Comparison of ENCODE assay signal across 8 cellular contexts in the genomic region with DNA sequence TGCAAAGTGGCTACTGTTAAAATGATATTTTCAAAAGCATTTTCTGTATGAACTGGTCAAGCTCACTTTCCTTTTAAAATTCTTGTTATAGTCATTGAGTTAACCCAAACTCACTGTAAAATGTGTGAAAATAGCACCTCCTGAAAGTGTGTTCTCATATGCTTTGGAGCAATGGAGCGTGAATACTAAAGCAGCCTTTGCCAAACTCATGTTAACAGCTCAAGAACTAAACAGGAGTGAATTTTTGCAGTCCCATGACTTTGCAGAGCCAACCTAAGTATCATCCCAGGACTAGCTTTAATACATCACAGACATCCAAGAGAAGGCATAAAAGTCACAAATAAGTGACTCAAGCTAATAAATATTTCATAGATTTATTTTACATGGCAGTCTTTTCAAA. TPM values are rescaled to one million over a fixed set of nuclear protein-coding genes. Genes with fewer than 3 reads are reported as not detected.
DNase-seq lines count a peak whose midpoint lies in the region; ATAC-seq, FAIRE-seq and TF ChIP-seq lines count a peak whose summit lies in the region.

No MANE protein-coding gene starts in this region.

- no peak for TF ChIP-seq EP300 in esophagus muscularis mucosa (IDR thresholded peaks at IDR 0.05)

- H3K79me2 ChIP-seq in keratinocyte (ENCODE audit: control insufficient read depth, insufficient read depth, low read length), result peaks cover 55% of the 10 kb centered on the region

- intact Hi-C loops in esophagus muscularis mucosa (cut with DNase I), result no loop called here

- in situ Hi-C loops in Caki2 (cut with HindIII; ENCODE audit: low pct_unique_long_range_greater_than_20kb, low sequenced_read_pairs), result no loop called here

- peak overlapping the region; percentile 62 for H3K4me2 ChIP-seq in keratinocyte (ENCODE audit: control insufficient read depth, extremely low read depth, insufficient read depth, low read depth, low read length)

- no peaks in the 10 kb centered on the region for H3K27me3 ChIP-seq in keratinocyte (ENCODE audit: control insufficient read depth, extremely low read depth, insufficient read depth, low read length)
- H3K27me3 ChIP-seq in esophagus muscularis mucosa, result no peaks in the 10 kb centered on the region

- WGBS in esophagus muscularis mucosa, result 92% methylated on average over 1 of the region's 1 CpG

- no peak overlapping the region for H2AFZ ChIP-seq in keratinocyte (ENCODE audit: control insufficient read depth, low read length)

- H3K27ac ChIP-seq in keratinocyte (ENCODE audit: control insufficient read depth, insufficient read depth, low read length), result no peak overlapping the region
- no peak overlapping the region for H3K27ac ChIP-seq in esophagus muscularis mucosa (replicated peaks in 1 of 4)

- H3K36me3 ChIP-seq in keratinocyte (ENCODE audit: control insufficient read depth in 2 of 2, extremely low read depth in 1 of 2, insufficient read depth in 2 of 2, low read length in 2 of 2) (no peaks in the 10 kb centered on the region), esophagus muscularis mucosa (no peaks in the 10 kb centered on the region)

- H4K20me1 ChIP-seq in keratinocyte (ENCODE audit: control insufficient read depth, extremely low read depth, insufficient read depth, low read length), result no peaks in the 10 kb centered on the region

- ATAC-seq in GM21529 (IDR thresholded peaks at IDR 0.05; ENCODE audit: unreplicated experiment), result peak; percentile 38
- no peak for ATAC-seq in HG03342 (IDR thresholded peaks at IDR 0.05; ENCODE audit: unreplicated experiment)
- ATAC-seq in GM21528 (IDR thresholded peaks at IDR 0.05; ENCODE audit: low FRiP score, unreplicated experiment), result no peak

- H3K9me3 ChIP-seq in keratinocyte (ENCODE audit: control insufficient read depth, low read depth, low read length) (no peaks in the 10 kb centered on the region), esophagus muscularis mucosa (no peaks in the 10 kb centered on the region)

- dilution Hi-C loops in keratinocyte (cut with MboI; ENCODE audit: extremely low pct_ligation_motif_present, low sequenced_read_pairs), result no loop called here

- H3K4me1 ChIP-seq in keratinocyte (ENCODE audit: control insufficient read depth, extremely low read depth, insufficient read depth, low read length), result peaks cover 4% of the 10 kb centered on the region
- H3K4me1 ChIP-seq in esophagus muscularis mucosa, result peaks cover 0 to 11% (median 6%) of the 10 kb centered on the region in 4 donors

- H3K9ac ChIP-seq in keratinocyte (ENCODE audit: control insufficient read depth, extremely low read depth, insufficient read depth, low read length), result no peak overlapping the region

- no peak for TF ChIP-seq POLR2A in esophagus muscularis mucosa (IDR thresholded peaks at IDR 0.05; ENCODE audit: low read depth)

- peak overlapping the region; percentile 75 for H3K4me3 ChIP-seq in WI38 (ENCODE audit: low read depth, low read length)
- peak overlapping the region in 1 of 3 experiments; percentile 8 for H3K4me3 ChIP-seq in keratinocyte (ENCODE audit: control insufficient read depth in 2 of 3, extremely low read depth in 1 of 3, insufficient read depth in 2 of 3, low read depth in 1 of 3, low read length in 3 of 3)
- no peak overlapping the region for H3K4me3 ChIP-seq in esophagus muscularis mucosa

- DNase-seq in Caki2 (ENCODE audit: low read depth) (peak; percentile 15), keratinocyte (ENCODE audit: low read depth, low spot score) (no peak), Kasumi-1 (lab: John Stamatoyannopoulos, UW) (no peak), esophagus muscularis mucosa (ENCODE audit: extremely low spot score) (no peak)

- no peak for FAIRE-seq in keratinocyte (lab: Jason Lieb, UNC)

- H3K9me1 ChIP-seq in keratinocyte (ENCODE audit: control insufficient read depth, extremely low read depth, insufficient read depth, low read length), result no peaks in the 10 kb centered on the region

- TF ChIP-seq CTCF in WI38 (IDR thresholded peaks at IDR 0.05; ENCODE audit: low read depth, low read length), result no peak
- TF ChIP-seq CTCF in keratinocyte (optimal IDR thresholded peaks at IDR 0.05 in 1 of 3, IDR thresholded peaks at IDR 0.05 in 1 of 3, conservative IDR thresholded peaks at IDR 0.05 in 1 of 3; ENCODE audit: extremely low read depth in 1 of 3, insufficient read depth in 2 of 3, low read length in 3 of 3), result no peak
- no peak for TF ChIP-seq CTCF in esophagus muscularis mucosa (IDR thresholded peaks at IDR 0.05)

RNA-seq across cellular contexts. Expression of a gene that starts 2.3 kb away (rescaled TPM):
- total RNA-seq in Caki2 (2014; rRNA removed; shearing (Covaris generic); ENCODE audit: low replicate concordance), result 21.1 and 22.9 TPM in 2 replicates
- polyA plus RNA-seq in keratinocyte, result 9.5 to 15.5 TPM (median 10.6 TPM) in 3 replicates
- 12.0 TPM for polyA plus RNA-seq in keratinocyte (2011; ENCODE audit: low read depth)
- 7.5 and 15.8 TPM in 2 replicates for polyA plus RNA-seq in keratinocyte (2011; cell fraction: cytosol; rRNA removed)
- 13.5 and 15.4 TPM in 2 replicates for polyA plus RNA-seq in keratinocyte (2011; cell fraction: nucleus; rRNA removed)
- polyA plus RNA-seq in keratinocyte (2012; ENCODE audit: low replicate concordance), result 11.0 and 13.6 TPM in 2 replicates
- 12.6 to 20.7 TPM (median 17.6 TPM) in 3 replicates for polyA minus RNA-seq in keratinocyte
- polyA minus RNA-seq in keratinocyte (2011; cell fraction: cytosol; rRNA and poly(A)+ RNA removed), result 7.1 TPM
- polyA minus RNA-seq in keratinocyte (2011; cell fraction: nucleus; rRNA and poly(A)+ RNA removed), result 10.0 and 20.6 TPM in 2 replicates
- total RNA-seq in esophagus muscularis mucosa, result 1 to 10 TPM; 1.7 to 2.5 (median 1.9) TPM

RNA-seq across cellular contexts. Expression of a gene that starts 43.1 kb away (rescaled TPM):
- total RNA-seq in Caki2 (2014; rRNA removed; shearing (Covaris generic); ENCODE audit: low replicate concordance), result 0.07 TPM in 1 of 2 replicates, not detected in the other
- 0.05 to 0.14 TPM (median 0.13 TPM) in 3 replicates for polyA plus RNA-seq in keratinocyte
- polyA plus RNA-seq in keratinocyte (2011; ENCODE audit: low read depth), result not detected
- 0.09 TPM in 2 replicates for polyA plus RNA-seq in keratinocyte (2011; cell fraction: cytosol; rRNA removed)
- 0.19 and 0.35 TPM in 2 replicates for polyA plus RNA-seq in keratinocyte (2011; cell fraction: nucleus; rRNA removed)
- 0.07 and 0.14 TPM in 2 replicates for polyA plus RNA-seq in keratinocyte (2012; ENCODE audit: low replicate concordance)
- 0.19 to 0.20 TPM in 2 of 3 replicates, not detected in the other for polyA minus RNA-seq in keratinocyte
- not detected for polyA minus RNA-seq in keratinocyte (2011; cell fraction: cytosol; rRNA and poly(A)+ RNA removed)
- polyA minus RNA-seq in keratinocyte (2011; cell fraction: nucleus; rRNA and poly(A)+ RNA removed), result 0.21 and 0.31 TPM in 2 replicates
- total RNA-seq in esophagus muscularis mucosa, result under 1 TPM in 3 of 4 donors, not detected in 1; 0.06 to 0.17 (median 0.06) TPM
